10 cellular contexts compared by ENCODE assay signal in the genomic region with DNA sequence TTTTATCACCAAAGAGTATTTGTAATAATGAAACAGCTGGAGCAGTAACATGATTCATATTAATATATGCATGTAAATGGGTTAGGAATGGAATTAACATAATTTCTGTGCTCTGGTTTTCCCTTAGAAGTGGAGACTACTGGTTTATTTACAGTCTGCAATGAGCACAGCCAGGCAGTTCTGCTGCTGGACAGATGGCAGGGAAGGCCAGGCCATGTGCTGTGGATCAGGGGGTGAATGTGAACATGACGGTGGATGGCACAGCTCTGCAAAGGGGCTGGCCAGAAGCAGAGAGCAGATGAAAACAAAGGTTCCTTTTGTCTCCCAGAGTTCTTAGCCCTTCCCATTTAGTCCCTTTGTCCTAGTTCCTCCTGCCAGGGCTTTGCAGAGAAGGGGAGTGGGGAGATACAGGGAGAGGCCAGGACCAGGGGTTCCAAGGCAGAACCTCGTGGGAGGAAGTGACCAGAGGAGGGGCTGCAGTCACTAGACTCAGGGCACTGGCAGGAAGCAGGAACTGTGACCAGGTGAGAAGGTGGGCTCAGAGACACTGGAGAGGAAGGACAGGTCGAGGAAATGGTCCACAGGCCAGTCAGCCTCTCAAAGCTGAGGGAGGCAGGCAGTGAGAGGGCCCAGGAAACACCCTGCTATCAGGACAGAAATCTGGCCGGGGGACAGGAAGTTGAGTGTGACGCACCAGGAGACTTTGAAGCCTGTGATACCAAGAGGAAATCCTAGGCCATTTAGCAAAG.
DNase-seq lines count a peak whose midpoint lies in the region; ATAC-seq and TF ChIP-seq lines count a peak whose summit lies in the region.
"Had no signal": no experiment of that assay in that cellular context is flagged by ENCODE, and none has a peak within 500 bp of the region (broad histone marks: within the 10 kb centered on the region; RNA-seq: fewer than 3 reads in every experiment).

No MANE protein-coding gene starts in this region.

- no peak overlapping the region for H3K27ac Mint-ChIP-seq in activated CD8-positive, alpha-beta memory T cell treated with anti-CD3 and anti-CD28 coated beads, Interleukin-2, amount 10 ng/mL, durations not matched to agents 7 days and 5 days
- H3K27ac Mint-ChIP-seq in stimulated activated naive CD8-positive, alpha-beta T cell treated with anti-CD3 and anti-CD28 coated beads, Interleukin-15, Interleukin-2, amounts not matched to agents 100 ng/mL and 50 ng/mL, for 24 hours, result peak overlapping the region; percentile 38

- peaks cover 9% of the 10 kb centered on the region for H3K27me3 Mint-ChIP-seq in activated CD8-positive, alpha-beta memory T cell treated with anti-CD3 and anti-CD28 coated beads, Interleukin-2, amount 10 ng/mL, durations not matched to agents 7 days and 5 days
- H3K27me3 Mint-ChIP-seq in stimulated activated naive CD8-positive, alpha-beta T cell treated with anti-CD3 and anti-CD28 coated beads, Interleukin-15, Interleukin-2, amounts not matched to agents 100 ng/mL and 50 ng/mL, for 24 hours, result peaks cover 4% of the 10 kb centered on the region

- H3K4me3 Mint-ChIP-seq in activated CD8-positive, alpha-beta memory T cell treated with anti-CD3 and anti-CD28 coated beads, Interleukin-2, amount 10 ng/mL, durations not matched to agents 7 days and 5 days, result no peak overlapping the region
- no peak overlapping the region for H3K4me3 Mint-ChIP-seq in stimulated activated naive CD8-positive, alpha-beta T cell treated with anti-CD3 and anti-CD28 coated beads, Interleukin-15, Interleukin-2, amounts not matched to agents 100 ng/mL and 50 ng/mL, for 24 hours

- CTCF ChIA-PET in activated CD8-positive, alpha-beta memory T cell treated with anti-CD3 and anti-CD28 coated beads, Interleukin-2, amount 10 ng/mL, durations not matched to agents 7 days and 5 days (lab: Charles Lee), result no interaction called here

- peak; percentile 48 for DNase-seq in activated CD8-positive, alpha-beta memory T cell treated with anti-CD3 and anti-CD28 coated beads, Interleukin-2, amount 10 ng/mL, durations not matched to agents 7 days and 5 days
- DNase-seq in activated CD8-positive, alpha-beta memory T cell treated with anti-CD3 and anti-CD28 coated beads, Interleukin-2, amount 50 U/mL, for 48 hours, result no peak
- DNase-seq in RPMI7951 (ENCODE audit: low read depth), result peak; percentile 26
- peak; percentile 14 for DNase-seq in germinal center (ENCODE audit: low spot score)
- DNase-seq in GM10266 (ENCODE audit: extremely low spot score), result no peak
- no peak for DNase-seq in activated CD8-positive, alpha-beta memory T cell treated with anti-CD3 and anti-CD28 coated beads for 24 hours
- no peak for DNase-seq in effector CD8-positive, alpha-beta T cell (lab: John Stamatoyannopoulos, UW)
- DNase-seq: activated T-cell treated with anti-CD3 and anti-CD28 coated beads, Interleukin-2, amount 50 U/mL, for 48 hours; GOT3 had no signal

- H3K36me3 Mint-ChIP-seq in activated CD8-positive, alpha-beta memory T cell treated with anti-CD3 and anti-CD28 coated beads, Interleukin-2, amount 10 ng/mL, durations not matched to agents 7 days and 5 days, result no peaks in the 10 kb centered on the region
- H3K36me3 Mint-ChIP-seq in stimulated activated naive CD8-positive, alpha-beta T cell treated with anti-CD3 and anti-CD28 coated beads, Interleukin-15, Interleukin-2, amounts not matched to agents 100 ng/mL and 50 ng/mL, for 24 hours (ENCODE audit: low read depth), result no peaks in the 10 kb centered on the region

- TF ChIP-seq CTCF in GM10266 (IDR thresholded peaks at IDR 0.05; ENCODE audit: control insufficient read depth, insufficient read depth, low read depth, missing control alignments), result no peak

- ATAC-seq in activated CD8-positive, alpha-beta memory T cell treated with anti-CD3 and anti-CD28 coated beads, Interleukin-2, amount 10 ng/mL, durations not matched to agents 7 days and 5 days, result peak; percentile 47

- peaks cover 9% of the 10 kb centered on the region for H3K4me1 Mint-ChIP-seq in activated CD8-positive, alpha-beta memory T cell treated with anti-CD3 and anti-CD28 coated beads, Interleukin-2, amount 10 ng/mL, durations not matched to agents 7 days and 5 days
- peaks cover 10% of the 10 kb centered on the region for H3K4me1 Mint-ChIP-seq in stimulated activated naive CD8-positive, alpha-beta T cell treated with anti-CD3 and anti-CD28 coated beads, Interleukin-15, Interleukin-2, amounts not matched to agents 100 ng/mL and 50 ng/mL, for 24 hours (ENCODE audit: low read depth)

- H3K9me3 Mint-ChIP-seq in activated CD8-positive, alpha-beta memory T cell treated with anti-CD3 and anti-CD28 coated beads, Interleukin-2, amount 10 ng/mL, durations not matched to agents 7 days and 5 days (ENCODE audit: low read depth), result no peaks in the 10 kb centered on the region
- H3K9me3 Mint-ChIP-seq in stimulated activated naive CD8-positive, alpha-beta T cell treated with anti-CD3 and anti-CD28 coated beads, Interleukin-15, Interleukin-2, amounts not matched to agents 100 ng/mL and 50 ng/mL, for 24 hours, result no peaks in the 10 kb centered on the region

Comparison
In these comparisons a context has a peak if more than half of its experiments do, and no peak if none do; other contexts are left out.
1. DNase-seq: peak in activated CD8-positive, alpha-beta memory T cell treated with anti-CD3 and anti-CD28 coated beads, Interleukin-2, amount 10 ng/mL, durations not matched to agents 7 days and 5 days (single experiment), RPMI7951 (single experiment) and germinal center (single experiment); none in activated CD8-positive, alpha-beta memory T cell treated with anti-CD3 and anti-CD28 coated beads, Interleukin-2, amount 50 U/mL, for 48 hours (single experiment), GM10266 (single experiment), activated CD8-positive, alpha-beta memory T cell treated with anti-CD3 and anti-CD28 coated beads for 24 hours (single experiment) and effector CD8-positive, alpha-beta T cell (single experiment).